In genomic region chr10:31148955-31149354, GRCh38 we compare ENCODE assay signal across 33 cellular contexts.
DNase-seq lines count a peak whose midpoint lies in the region; ATAC-seq, FAIRE-seq and TF ChIP-seq lines count a peak whose summit lies in the region.
"Had no signal": no experiment of that assay in that cellular context is flagged by ENCODE, and none has a peak within 500 bp of the region (broad histone marks: within the 10 kb centered on the region; RNA-seq: fewer than 3 reads in every experiment).

No MANE protein-coding gene starts in this region.

- peak overlapping the region in 9 of 11 experiments; percentile 14 to 69 (median 62); a peak in 14 of 22 replicates for H3K27ac ChIP-seq in BLaER1 treated with 17β-estradiol and CSF1 and Interleukin-3, amounts not matched to agents 10 nM and 100 nM
- H3K27ac ChIP-seq in left lung: no peak overlapping the region
- H3K27ac ChIP-seq: ascending aorta, neural progenitor cell, spleen, transverse colon had no signal

- TF ChIP-seq CTCF in bronchial epithelial cell (IDR thresholded peaks at IDR 0.05; ENCODE audit: insufficient read depth, low read length, severe bottlenecking): no peak
- no peak for TF ChIP-seq CTCF in left lung (IDR thresholded peaks at IDR 0.05)

- H3K4me1 ChIP-seq in BLaER1 treated with 17β-estradiol and CSF1 and Interleukin-3, amounts not matched to agents 10 nM and 100 nM: peaks cover 23 to 50% (median 38%) of the 10 kb centered on the region in 10 experiments
- peaks cover 3 to 5% of the 10 kb centered on the region in 2 donors for H3K4me1 ChIP-seq in left lung

- H3K9me3 ChIP-seq in BLaER1 treated with 17β-estradiol and CSF1 and Interleukin-3, amounts not matched to agents 10 nM and 100 nM (replicated peaks in 1 of 11): no peaks in the 10 kb centered on the region
- no peaks in the 10 kb centered on the region for H3K9me3 ChIP-seq in left lung
- H3K9me3 ChIP-seq: ascending aorta, MG63, spleen, transverse colon had no signal

- H3K4me2 ChIP-seq in BLaER1 treated with 17β-estradiol and CSF1 and Interleukin-3, amounts not matched to agents 10 nM and 100 nM: peak overlapping the region in 5 of 11 experiments; percentile 38 to 63 (median 50); a peak in 9 of 22 replicates
- H3K4me2 ChIP-seq: neural progenitor cell had no signal

- no peaks in the 10 kb centered on the region for H4K20me1 ChIP-seq in BLaER1 treated with 17β-estradiol and CSF1 and Interleukin-3, amounts not matched to agents 10 nM and 100 nM

- no peaks in the 10 kb centered on the region for H3K27me3 ChIP-seq in BLaER1 treated with 17β-estradiol and CSF1 and Interleukin-3, amounts not matched to agents 10 nM and 100 nM
- H3K27me3 ChIP-seq in bronchial epithelial cell (ENCODE audit: control insufficient read depth, insufficient read depth, low read length) (no peaks in the 10 kb centered on the region), left lung (no peaks in the 10 kb centered on the region)
- H3K27me3 ChIP-seq: ascending aorta, MG63, neural progenitor cell, transverse colon had no signal

- peak; percentile 70 for FAIRE-seq in bronchial epithelial cell (lab: Jason Lieb, UNC)
- FAIRE-seq: GM19239, keratinocyte had no signal

- intact Hi-C loops in left lung (cut with DNase I): no loop called here

- ATAC-seq in left lung: no peak
- ATAC-seq: activated CD8-positive, alpha-beta T cell treated with anti-CD3 and anti-CD28 coated beads, Interleukin-2, amount 10 ng/mL, durations not matched to agents 7 days and 5 days; PC-3; right cardiac atrium had no signal

- DNase-seq in NCI-H1092 treated with DMSO at 0.1 percent for 48 hours (lab: John Stamatoyannopoulos, UW) (peak; percentile 4), NCI-H1092 (lab: John Stamatoyannopoulos, UW) (no peak), M059J (ENCODE audit: low read depth) (peak; percentile 23), bronchial epithelial cell (ENCODE audit: low read depth) (no peak), left lung (no peak), middle frontal gyrus (ENCODE audit: extremely low spot score, low spot score) (no peak), AG08395 (ENCODE audit: low spot score) (no peak)
- DNase-seq: 8988T; activated CD4-positive, alpha-beta T cell treated with anti-CD3 and anti-CD28 coated beads for 1 hour; activated effector memory CD4-positive, alpha-beta T cell treated with anti-CD3 and anti-CD28 coated beads, Interleukin-2, amount 50 U/mL, for 16 hours; activated naive CD8-positive, alpha-beta T cell treated with anti-CD3 and anti-CD28 coated beads, Interleukin-2, amount 10 ng/mL, durations not matched to agents 7 days and 5 days; activated T-cell treated with anti-CD3 and anti-CD28 coated beads for 4 hours; CD4-positive, alpha-beta memory T cell; central memory CD4-positive, alpha-beta T cell; DMS153; MG63; NCI-H1436; NCI-H2227 treated with DMSO at 0.1 percent for 48 hours; NK-92 treated with Interleukin-12 subunit alpha and Interleukin-12 subunit beta, amount 100 ng/mL, for 24 hours; PC-3; posterior cingulate gyrus; right cardiac atrium; Right ventricle myocardium superior; spleen; T-helper 2 cell; transverse colon had no signal

- no peak overlapping the region for H3K4me3 ChIP-seq in BLaER1 treated with 17β-estradiol and CSF1 and Interleukin-3, amounts not matched to agents 10 nM and 100 nM
- no peak overlapping the region for H3K4me3 ChIP-seq in bronchial epithelial cell (ENCODE audit: low read depth, low read length)
- H3K4me3 ChIP-seq in left lung: no peak overlapping the region
- H3K4me3 ChIP-seq: ascending aorta, lung, MG63, neural progenitor cell, spleen, transverse colon had no signal

- no peaks in the 10 kb centered on the region for H3K36me3 ChIP-seq in BLaER1 treated with 17β-estradiol and CSF1 and Interleukin-3, amounts not matched to agents 10 nM and 100 nM
- H3K36me3 ChIP-seq in bronchial epithelial cell (ENCODE audit: control insufficient read depth, insufficient read depth, low read length) (no peaks in the 10 kb centered on the region), left lung (no peaks in the 10 kb centered on the region)
- H3K36me3 ChIP-seq: ascending aorta, MG63, neural progenitor cell, spleen, transverse colon had no signal

- H3K9ac ChIP-seq in BLaER1 treated with 17β-estradiol and CSF1 and Interleukin-3, amounts not matched to agents 10 nM and 100 nM: 0 out of 22 replicates have a peak overlapping the region, but pooled peaks of 1 of the 11 experiments have one; percentile 43
- H3K9ac ChIP-seq: neural progenitor cell had no signal

Comparison
In these comparisons a context has a peak if more than half of its experiments do, and no peak if none do; other contexts are left out.
1. DNase-seq: peak in NCI-H1092 treated with DMSO at 0.1 percent for 48 hours (single experiment) and M059J (single experiment); none in NCI-H1092 (single experiment), bronchial epithelial cell (single experiment), left lung (0 of 2), middle frontal gyrus (single experiment) and AG08395 (single experiment).
2. H3K27ac ChIP-seq: peak in BLaER1 treated with 17β-estradiol and CSF1 and Interleukin-3, amounts not matched to agents 10 nM and 100 nM (9 of 11); none in left lung (0 of 2).